In genomic region chr2:219280682-219281081, GRCh38 we compare ENCODE assay signal across 13 cellular contexts. TPM values are rescaled to one million over a fixed set of nuclear protein-coding genes. Genes with fewer than 3 reads are reported as not detected.
DNase-seq lines count a peak whose midpoint lies in the region; ATAC-seq and TF ChIP-seq lines count a peak whose summit lies in the region.
"Had no signal": no experiment of that assay in that cellular context is flagged by ENCODE, and none has a peak within 500 bp of the region (broad histone marks: within the 10 kb centered on the region; RNA-seq: fewer than 3 reads in every experiment).

No MANE protein-coding gene starts in this region.

- H3K27me3 Mint-ChIP-seq in T-helper 2 cell treated with Interferon-gamma antibody and Interleukin-4, amounts not matched to agents 5 μg/mL and 100 μg/mL, for 36 hours (ENCODE audit: low read depth), result no peaks in the 10 kb centered on the region
- H3K27me3 Mint-ChIP-seq in activated CD4-positive, alpha-beta memory T cell treated with anti-CD3 and anti-CD28 coated beads for 36 hours, result no peaks in the 10 kb centered on the region
- peaks cover 3% of the 10 kb centered on the region for H3K27me3 Mint-ChIP-seq in glutamatergic neuron (ENCODE audit: unreplicated experiment)
- no peaks in the 10 kb centered on the region for H3K27me3 Mint-ChIP-seq in stimulated activated naive CD8-positive, alpha-beta T cell treated with anti-CD3 and anti-CD28 coated beads, Interleukin-15, amount 100 ng/mL, for 72 hours

- ATAC-seq in stimulated activated naive CD8-positive, alpha-beta T cell treated with anti-CD3 and anti-CD28 coated beads, Interleukin-15, amount 100 ng/mL, for 72 hours, result no peak
- no peak for ATAC-seq in GM19455 (IDR thresholded peaks at IDR 0.05; ENCODE audit: unreplicated experiment)
- ATAC-seq: upper lobe of right lung had no signal

- H3K4me1 Mint-ChIP-seq in T-helper 2 cell treated with Interferon-gamma antibody and Interleukin-4, amounts not matched to agents 5 μg/mL and 100 μg/mL, for 36 hours (ENCODE audit: low read depth), result peaks cover 29% of the 10 kb centered on the region
- peaks cover 43% of the 10 kb centered on the region for H3K4me1 Mint-ChIP-seq in activated CD4-positive, alpha-beta memory T cell treated with anti-CD3 and anti-CD28 coated beads for 36 hours (ENCODE audit: low read depth)
- peaks cover 39% of the 10 kb centered on the region for H3K4me1 Mint-ChIP-seq in glutamatergic neuron (ENCODE audit: low read depth, unreplicated experiment)
- H3K4me1 Mint-ChIP-seq in stimulated activated naive CD8-positive, alpha-beta T cell treated with anti-CD3 and anti-CD28 coated beads, Interleukin-15, amount 100 ng/mL, for 72 hours, result peaks cover 61% of the 10 kb centered on the region

- H3K36me3 Mint-ChIP-seq in T-helper 2 cell treated with Interferon-gamma antibody and Interleukin-4, amounts not matched to agents 5 μg/mL and 100 μg/mL, for 36 hours (ENCODE audit: low read depth), result peaks cover 14% of the 10 kb centered on the region
- peaks cover 24% of the 10 kb centered on the region for H3K36me3 Mint-ChIP-seq in activated CD4-positive, alpha-beta memory T cell treated with anti-CD3 and anti-CD28 coated beads for 36 hours
- H3K36me3 Mint-ChIP-seq in glutamatergic neuron (ENCODE audit: unreplicated experiment), result no peaks in the 10 kb centered on the region

- no peaks in the 10 kb centered on the region for H3K9me3 Mint-ChIP-seq in T-helper 2 cell treated with Interferon-gamma antibody and Interleukin-4, amounts not matched to agents 5 μg/mL and 100 μg/mL, for 36 hours
- no peaks in the 10 kb centered on the region for H3K9me3 Mint-ChIP-seq in activated CD4-positive, alpha-beta memory T cell treated with anti-CD3 and anti-CD28 coated beads for 36 hours
- peaks cover 11% of the 10 kb centered on the region for H3K9me3 Mint-ChIP-seq in glutamatergic neuron (ENCODE audit: unreplicated experiment)
- H3K9me3 Mint-ChIP-seq in stimulated activated naive CD8-positive, alpha-beta T cell treated with anti-CD3 and anti-CD28 coated beads, Interleukin-15, amount 100 ng/mL, for 72 hours, result no peaks in the 10 kb centered on the region

- no peak for DNase-seq in T-helper 2 cell treated with Interferon-gamma antibody and Interleukin-4, amounts not matched to agents 5 μg/mL and 100 μg/mL, for 36 hours (ENCODE audit: low spot score)
- DNase-seq in T-helper 2 cell (no peak), glutamatergic neuron (no peak), cerebellar cortex (ENCODE audit: low spot score) (no peak), GM19240 (ENCODE audit: insufficient read length, low spot score) (no peak)
- DNase-seq in activated CD4-positive, alpha-beta memory T cell treated with anti-CD3 and anti-CD28 coated beads for 36 hours, result no peak
- DNase-seq in stimulated activated naive CD8-positive, alpha-beta T cell treated with anti-CD3 and anti-CD28 coated beads, Interleukin-15, amount 100 ng/mL, for 72 hours, result no peak
- DNase-seq: ACHN, NCI-H1417, SJCRH30, upper lobe of right lung had no signal

- no peak for TF ChIP-seq CTCF in glutamatergic neuron (IDR thresholded peaks at IDR 0.05; ENCODE audit: partially characterized antibody, unreplicated experiment)

- peak overlapping the region; percentile 91 for H3K4me3 Mint-ChIP-seq in T-helper 2 cell treated with Interferon-gamma antibody and Interleukin-4, amounts not matched to agents 5 μg/mL and 100 μg/mL, for 36 hours
- H3K4me3 Mint-ChIP-seq in activated CD4-positive, alpha-beta memory T cell treated with anti-CD3 and anti-CD28 coated beads for 36 hours, result peak overlapping the region; percentile 80
- peak overlapping the region; percentile 97 for H3K4me3 Mint-ChIP-seq in glutamatergic neuron (ENCODE audit: unreplicated experiment)
- peak overlapping the region; percentile 95 to 99 for H3K4me3 Mint-ChIP-seq in stimulated activated naive CD8-positive, alpha-beta T cell treated with anti-CD3 and anti-CD28 coated beads, Interleukin-15, amount 100 ng/mL, for 72 hours

- POLR2A ChIA-PET in activated CD4-positive, alpha-beta memory T cell treated with anti-CD3 and anti-CD28 coated beads for 36 hours (lab: Charles Lee), result interaction anchor here (1.9 to 6.5 kb wide), 3 partner anchors 27 to 51 kb away, joined by 6 to 85 read pairs (median 22); partner anchors contain the start of genes ANKZF1, ATG9A, GLB1L and STK16

- CTCF ChIA-PET in activated CD4-positive, alpha-beta memory T cell treated with anti-CD3 and anti-CD28 coated beads for 36 hours (lab: Charles Lee), result interaction anchor here (0.5 to 14.1 kb wide), 5 partner anchors 13 to 207 kb away, joined by 3 to 252 read pairs (median 19); partner anchors contain the start of genes GLB1L, STK16, TUBA4A and TUBA4B

- H3K27ac Mint-ChIP-seq in T-helper 2 cell treated with Interferon-gamma antibody and Interleukin-4, amounts not matched to agents 5 μg/mL and 100 μg/mL, for 36 hours, result no peak overlapping the region
- H3K27ac Mint-ChIP-seq in activated CD4-positive, alpha-beta memory T cell treated with anti-CD3 and anti-CD28 coated beads for 36 hours, result no peak overlapping the region
- H3K27ac Mint-ChIP-seq in glutamatergic neuron (ENCODE audit: unreplicated experiment), result peak overlapping the region; percentile 99
- no peak overlapping the region for H3K27ac Mint-ChIP-seq in stimulated activated naive CD8-positive, alpha-beta T cell treated with anti-CD3 and anti-CD28 coated beads, Interleukin-15, amount 100 ng/mL, for 72 hours

- intact Hi-C loops in activated CD4-positive, alpha-beta memory T cell treated with anti-CD3 and anti-CD28 coated beads for 36 hours (cut with micrococcal nuclease), result no loop called here

RNA-seq across cellular contexts. Expression of gene DNAJB2, which starts 1.5 kb away (rescaled TPM):
- total RNA-seq in activated CD4-positive, alpha-beta memory T cell treated with anti-CD3 and anti-CD28 coated beads for 36 hours, result 10 to 100 TPM; 37.3 to 39.1 TPM
- total RNA-seq in glutamatergic neuron (ENCODE audit: unreplicated experiment), result 124 TPM

RNA-seq across cellular contexts. Expression of gene TUBA4A, which starts 27.0 kb away (rescaled TPM):
- 100 to 1,000 TPM; 219 to 229 TPM for total RNA-seq in activated CD4-positive, alpha-beta memory T cell treated with anti-CD3 and anti-CD28 coated beads for 36 hours
- 27.5 TPM for total RNA-seq in glutamatergic neuron (ENCODE audit: unreplicated experiment)

RNA-seq across cellular contexts. Expression of gene TUBA4B, which starts 27.6 kb away (rescaled TPM):
- total RNA-seq in activated CD4-positive, alpha-beta memory T cell treated with anti-CD3 and anti-CD28 coated beads for 36 hours, result not detected
- not detected for total RNA-seq in glutamatergic neuron (ENCODE audit: unreplicated experiment)
- total RNA-seq: kidney epithelial cell, upper lobe of right lung had no signal

RNA-seq across cellular contexts. Expression of gene PTPRN, which starts 28.5 kb away (rescaled TPM):
- under 1 TPM in 1 of 2 experiments, not detected in 1; 0.24 TPM for total RNA-seq in activated CD4-positive, alpha-beta memory T cell treated with anti-CD3 and anti-CD28 coated beads for 36 hours
- total RNA-seq in glutamatergic neuron (ENCODE audit: unreplicated experiment), result 104 TPM
- total RNA-seq: SJCRH30, upper lobe of right lung had no signal

RNA-seq across cellular contexts. Expression of gene STK16, which starts 35.4 kb away (rescaled TPM):
- 10 to 100 TPM; 37.1 to 37.8 TPM for total RNA-seq in activated CD4-positive, alpha-beta memory T cell treated with anti-CD3 and anti-CD28 coated beads for 36 hours
- total RNA-seq in glutamatergic neuron (ENCODE audit: unreplicated experiment), result 32.2 TPM
